25 cellular contexts compared by ENCODE assay signal in the genomic region with DNA sequence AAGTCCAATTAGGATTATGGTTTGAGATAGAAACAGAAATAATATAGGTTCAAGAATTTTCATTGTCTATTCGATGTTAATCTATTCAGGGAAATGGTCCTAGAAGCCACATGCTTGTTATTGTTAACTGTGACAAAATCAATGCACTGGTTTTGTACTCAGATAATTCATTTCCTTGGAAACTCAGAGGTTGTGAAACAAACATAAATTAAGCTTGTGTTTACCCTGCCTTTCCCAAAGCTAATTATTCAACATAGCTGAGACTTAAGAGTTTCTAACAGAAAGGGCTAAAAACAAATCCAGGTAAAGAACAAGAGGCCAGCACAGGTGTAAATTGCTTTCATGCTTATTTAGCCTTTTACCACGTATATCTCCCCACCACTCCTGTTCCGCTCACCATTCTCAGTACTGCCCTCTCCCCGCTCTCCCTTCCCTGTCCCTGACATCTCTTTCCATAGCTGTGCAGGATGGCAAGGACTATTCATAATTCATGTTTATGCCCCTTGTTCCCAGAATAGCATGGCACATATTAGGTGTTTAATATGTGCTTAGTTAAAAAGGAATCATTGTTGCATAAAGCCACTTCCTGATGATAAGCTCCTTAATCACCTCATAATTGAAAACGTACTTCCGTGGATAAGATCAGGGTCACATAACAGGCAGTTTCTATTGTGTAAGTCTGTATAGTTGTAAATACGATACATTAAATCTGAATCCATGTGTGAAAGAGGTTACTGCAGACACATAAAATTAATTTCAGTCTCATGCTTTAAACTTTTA.
DNase-seq lines count a peak whose midpoint lies in the region; TF ChIP-seq lines count a peak whose summit lies in the region.
"Had no signal": no experiment of that assay in that cellular context is flagged by ENCODE, and none has a peak within 500 bp of the region (broad histone marks: within the 10 kb centered on the region; RNA-seq: fewer than 3 reads in every experiment).

No MANE protein-coding gene starts in this region.

- H2BK120ac ChIP-seq in mesendoderm (ENCODE audit: low read depth, low read length), result no peak overlapping the region

- H4K8ac ChIP-seq in mesendoderm (ENCODE audit: low read depth, low read length), result no peak overlapping the region

- no peak overlapping the region for H4K5ac ChIP-seq in mesendoderm (ENCODE audit: low read length)

- H3K9ac ChIP-seq in mesendoderm (ENCODE audit: low read length), result no peak overlapping the region
- H3K9ac ChIP-seq: KMS-11 had no signal

- H3K23ac ChIP-seq in mesendoderm (ENCODE audit: low read length), result no peak overlapping the region

- H3K4me1 ChIP-seq in mesendoderm (ENCODE audit: control insufficient read depth, low read depth, low read length) (peaks cover 1% of the 10 kb centered on the region), testis (no peaks in the 10 kb centered on the region)
- H3K4me1 ChIP-seq: heart right ventricle had no signal

- H3K18ac ChIP-seq in mesendoderm (ENCODE audit: low read length), result no peak overlapping the region

- DNase-seq in COLO829 (ENCODE audit: low spot score) (peak; percentile 47), NCI-H748 (lab: John Stamatoyannopoulos, UW; ENCODE audit: unreplicated experiment) (peak; percentile 79), dermis microvascular lymphatic vessel endothelial cell (ENCODE audit: low read depth in 2 of 2) (peak; percentile 28 to 62), mesendoderm (peak; percentile 4), NCI-H1694 (lab: John Stamatoyannopoulos, UW) (no peak), testis (no peak), foreskin melanocyte (no peak), NCI-H2196 (lab: John Stamatoyannopoulos, UW; ENCODE audit: unreplicated experiment) (no peak)
- DNase-seq: activated B cell treated with CpG ODN at 0.5 μM for 24 hours; activated CD4-positive, alpha-beta T cell treated with anti-CD3 and anti-CD28 coated beads, Interleukin-2, amount 50 U/mL, for 48 hours; activated CD8-positive, alpha-beta memory T cell treated with anti-CD3 and anti-CD28 coated beads, Interleukin-2, amount 50 U/mL, for 48 hours; activated effector memory CD4-positive, alpha-beta T cell treated with Interleukin-2 at 50 U/mL for 16 hours; activated naive CD8-positive, alpha-beta T cell treated with anti-CD3 and anti-CD28 coated beads, Interleukin-2, amount 50 U/mL, for 24 hours; CD4-positive, CD25-positive, alpha-beta regulatory T cell; effector memory CD8-positive, alpha-beta T cell; GDM1; heart right ventricle; left colon; midbrain; NCI-H1048; NCI-H510A treated with DMSO at 0.1 percent for 48 hours; ovary; RPMI8226; substantia nigra had no signal

- H3K4me2 ChIP-seq in mesendoderm (ENCODE audit: low read length), result no peak overlapping the region
- H3K4me2 ChIP-seq: KMS-11 had no signal

- H2BK5ac ChIP-seq in mesendoderm (ENCODE audit: low read length), result no peak overlapping the region

- no peaks in the 10 kb centered on the region for H3K79me2 ChIP-seq in mesendoderm (ENCODE audit: control insufficient read depth, insufficient read depth, low read length)

- H3K4ac ChIP-seq in mesendoderm (ENCODE audit: low read depth, low read length), result no peak overlapping the region

- H3K27ac ChIP-seq in mesendoderm (ENCODE audit: low read depth, low read length), result no peak overlapping the region
- no peak overlapping the region for H3K27ac ChIP-seq in testis
- H3K27ac ChIP-seq: heart right ventricle, KMS-11, ovary had no signal

- no peaks in the 10 kb centered on the region for H3K27me3 ChIP-seq in mesendoderm (ENCODE audit: insufficient read depth, low read length, poor library complexity)
- no peaks in the 10 kb centered on the region for H3K27me3 ChIP-seq in testis
- H3K27me3 ChIP-seq: ovary had no signal

- H3K9me3 ChIP-seq in testis, result no peaks in the 10 kb centered on the region
- H3K9me3 ChIP-seq: heart right ventricle, ovary had no signal

- no peak for TF ChIP-seq POLR2A in testis (IDR thresholded peaks at IDR 0.05)

- no peaks in the 10 kb centered on the region for H3K79me1 ChIP-seq in mesendoderm (ENCODE audit: low read length)

- WGBS in mesendoderm (ENCODE audit: extremely low coverage, insufficient coverage, low lambda C conversion rate), result no CpG with 5 or more reads among the region's 7 CpGs
- 62 to 73% methylated on average over 7 of the region's 7 CpGs for WGBS in testis, 2 donors

- no peak for TF ChIP-seq CTCF in testis (IDR thresholded peaks at IDR 0.05)

- no peak overlapping the region for H2AK5ac ChIP-seq in mesendoderm (ENCODE audit: low read length)

- no peak overlapping the region for H3K56ac ChIP-seq in mesendoderm (ENCODE audit: low read length)

- no peak overlapping the region for H3K4me3 ChIP-seq in mesendoderm (ENCODE audit: low read length)
- H3K4me3 ChIP-seq in testis, result no peak overlapping the region
- H3K4me3 ChIP-seq: heart right ventricle, ovary had no signal

- no peak overlapping the region for H2BK15ac ChIP-seq in mesendoderm (replicated peaks; ENCODE audit: low read depth)

- intact Hi-C loops in testis (cut with DNase I; ENCODE audit: low total_unique reads), result no loop called here

- H3K36me3 ChIP-seq in mesendoderm (ENCODE audit: control insufficient read depth, insufficient read depth, low read length), result no peaks in the 10 kb centered on the region
- no peaks in the 10 kb centered on the region for H3K36me3 ChIP-seq in testis (ENCODE audit: low read depth, missing control alignments)
- H3K36me3 ChIP-seq: heart right ventricle, ovary had no signal

Comparison
In these comparisons a context has a peak if more than half of its experiments do, and no peak if none do; other contexts are left out.
1. DNase-seq: peak in COLO829 (single experiment), NCI-H748 (single experiment), dermis microvascular lymphatic vessel endothelial cell (2 of 2) and mesendoderm (single experiment); none in NCI-H1694 (single experiment), testis (single experiment), foreskin melanocyte (single experiment) and NCI-H2196 (single experiment).